8 cellular contexts compared by ENCODE assay signal in genomic region chr5:155004138-155004744, GRCh38. TPM values are rescaled to one million over a fixed set of nuclear protein-coding genes. Genes with fewer than 3 reads are reported as not detected.
DNase-seq lines count a peak whose midpoint lies in the region; ATAC-seq and TF ChIP-seq lines count a peak whose summit lies in the region.

No MANE protein-coding gene starts in this region.

- H3K4me1 ChIP-seq in adrenal gland (replicated peaks in 1 of 2) (no peaks in the 10 kb centered on the region), lower lobe of right lung (no peaks in the 10 kb centered on the region)

- 80 to 89% (median 85%) methylated on average over 11 of the region's 11 CpGs for WGBS in adrenal gland, 4 donors

- TF ChIP-seq CTCF in adrenal gland (IDR thresholded peaks at IDR 0.05) (peak in 4 of 6 experiments; percentile 26 to 45 (median 36)), lower lobe of right lung (IDR thresholded peaks at IDR 0.05) (peak; percentile 51)

- ATAC-seq in lower lobe of right lung (peak; percentile 16 to 35), HG03378 (IDR thresholded peaks at IDR 0.05; ENCODE audit: unreplicated experiment) (no peak), sciatic nerve (no peak)

- DNase-seq in Daoy (ENCODE audit: low read depth) (peak; percentile 21), HPDE6-E6E7 (ENCODE audit: extremely low spot score) (peak; percentile 10), adrenal gland (peak in 4 of 7 donors; percentile 18 to 58 (median 22)), lower lobe of right lung (no peak), middle frontal gyrus (ENCODE audit: extremely low spot score, low spot score) (no peak), sciatic nerve (ENCODE audit: low spot score) (no peak), NCI-H2196 treated with DMSO at 0.1 percent for 48 hours (lab: John Stamatoyannopoulos, UW; ENCODE audit: unreplicated experiment) (no peak)

- TF ChIP-seq POLR2A in adrenal gland (IDR thresholded peaks at IDR 0.05), result no peak

- H3K4me3 ChIP-seq in adrenal gland (no peak overlapping the region), lower lobe of right lung (no peak overlapping the region)

- H3K27ac ChIP-seq in adrenal gland, result no peak overlapping the region
- no peak overlapping the region for H3K27ac ChIP-seq in lower lobe of right lung

- H3K27me3 ChIP-seq in adrenal gland, result peaks cover 8% of the 10 kb centered on the region
- H3K27me3 ChIP-seq in lower lobe of right lung (ENCODE audit: low read depth), result no peaks in the 10 kb centered on the region

- intact Hi-C loops in adrenal gland (cut with DNase I) (no loop called here), lower lobe of right lung (cut with DNase I) (no loop called here), sciatic nerve (cut with DNase I) (no loop called here)

- H3K36me3 ChIP-seq in adrenal gland (replicated peaks in 1 of 2) (no peaks in the 10 kb centered on the region), lower lobe of right lung (no peaks in the 10 kb centered on the region)

- H3K9me3 ChIP-seq in adrenal gland (replicated peaks in 1 of 3) (no peaks in the 10 kb centered on the region), lower lobe of right lung (no peaks in the 10 kb centered on the region)

RNA-seq across cellular contexts. Expression of gene KIF4B, which starts 9.3 kb away (rescaled TPM):
- total RNA-seq in Daoy (2014; rRNA removed; shearing (Covaris generic)), result 0.17 TPM in 1 of 2 replicates, not detected in the other
- under 1 TPM in 1 of 8 donors, not detected in 7; 0.09 TPM for total RNA-seq in adrenal gland
- not detected for polyA plus RNA-seq in adrenal gland
- not detected for total RNA-seq in lower lobe of right lung
- total RNA-seq in sciatic nerve, result not detected

Comparison
In these comparisons a context has a peak if more than half of its experiments do, and no peak if none do; other contexts are left out.
1. DNase-seq: peak in Daoy (single experiment), HPDE6-E6E7 (single experiment) and adrenal gland (4 of 7); none in lower lobe of right lung (single experiment), middle frontal gyrus (single experiment), sciatic nerve (single experiment) and NCI-H2196 treated with DMSO at 0.1 percent for 48 hours (single experiment).
2. ATAC-seq: peak in lower lobe of right lung (2 of 2); none in HG03378 (single experiment) and sciatic nerve (single experiment).